In the genomic region with DNA sequence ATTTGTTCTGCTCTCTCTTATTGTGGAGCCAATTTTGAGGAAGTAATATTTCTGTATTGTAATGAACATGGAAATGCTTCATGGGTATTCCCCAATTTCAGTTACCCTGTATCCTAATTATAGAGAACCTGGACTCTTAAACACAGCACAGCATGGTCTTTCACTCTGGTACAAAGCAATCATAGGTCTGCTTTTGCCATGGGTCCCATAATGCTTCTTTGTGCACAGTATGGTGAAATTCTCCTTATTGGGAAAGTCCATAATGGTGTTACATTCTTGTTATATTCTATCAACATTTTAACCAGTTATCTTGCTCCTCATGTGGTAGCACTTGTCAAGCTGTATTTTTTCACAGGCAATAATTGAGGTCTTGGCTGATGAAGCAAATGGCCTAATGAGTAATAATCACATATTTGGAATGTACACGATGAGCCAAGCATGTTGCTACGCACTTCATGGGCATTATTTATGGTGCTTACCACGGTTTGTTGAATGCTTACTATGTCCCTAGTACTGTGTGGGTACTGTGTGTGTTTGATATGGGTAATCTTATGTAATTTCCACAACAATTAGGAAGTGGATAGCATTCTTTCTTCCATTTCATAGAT, we compare ENCODE assay signal across 1 cellular context.
TF ChIP-seq lines count a peak whose summit lies in the region.

No MANE protein-coding gene starts in this region.

TF ChIP-seq in IMR-90, 13 proteins besides CTCF, POLR2A, EP300 and RAD21 (continued from another document):
- TF ChIP-seq USF2 (IDR thresholded peaks at IDR 0.05; ENCODE audit: low read depth, low read length), result no peak
- TF ChIP-seq RFX5 (IDR thresholded peaks at IDR 0.05; ENCODE audit: low read depth, low read length), result no peak
- no peak for TF ChIP-seq SMC3 (IDR thresholded peaks at IDR 0.05; ENCODE audit: low read depth, low read length)
- no peak for TF ChIP-seq NFE2L2 (IDR thresholded peaks at IDR 0.05; ENCODE audit: low read depth, low read length)
- no peak for TF ChIP-seq MXI1 (IDR thresholded peaks at IDR 0.05; ENCODE audit: borderline replicate concordance, low read depth, low read length)
- TF ChIP-seq BHLHE40 (IDR thresholded peaks at IDR 0.05; ENCODE audit: low read depth, low read length), result no peak
- no peak for TF ChIP-seq FOS (IDR thresholded peaks at IDR 0.05; ENCODE audit: low read depth, low read length)
TF ChIP-seq in IMR-90: peak in this region for 0.
